26 cellular contexts compared by ENCODE assay signal in genomic region chr10:92483539-92483938, GRCh38.
"Had no signal": no experiment of that assay in that cellular context is flagged by ENCODE, and none has a peak within 500 bp of the region (broad histone marks: within the 10 kb centered on the region; RNA-seq: fewer than 3 reads in every experiment).

No MANE protein-coding gene starts in this region.

- H3K27ac ChIP-seq: left ventricle myocardium inferior, pancreas, prostate gland, skin epidermis, stomach, testis, thyroid gland, transverse colon, upper lobe of left lung, vagina had no signal

- H3K27me3 ChIP-seq: pancreas, stomach, testis, thyroid gland, transverse colon, upper lobe of left lung, vagina had no signal

- DNase-seq: islet precursor cell; left ventricle myocardium inferior; mesendoderm; naive B cell; natural killer cell; nucleus accumbens; pancreas; posterior cingulate gyrus; retina; right cardiac atrium; stimulated activated CD4-positive, alpha-beta T cell treated with anti-CD3 and anti-CD28 coated beads, Interleukin-12 subunit alpha, Interleukin-12 subunit beta, amount 100 ng/mL, for 4 hours; stimulated activated CD4-positive, alpha-beta T cell treated with anti-CD3 and anti-CD28 coated beads, Interleukin-15, amount 100 ng/mL, for 24 hours; stimulated activated CD4-positive, alpha-beta T cell treated with anti-CD3 and anti-CD28 coated beads, Interleukin-2, amount 100 ng/mL, for 24 hours; stimulated activated CD4-positive, alpha-beta T cell treated with anti-CD3 and anti-CD28 coated beads, Interleukin-4, amount 100 ng/mL, for 1 hour; stimulated activated naive B cell treated with anti-CD40 and anti-IgM and Interleukin-4, amounts not matched to agents 10 μg/mL and 1 μg/mL and 100 μg/mL, for 72 hours; stimulated activated naive CD8-positive, alpha-beta T cell treated with anti-CD3 and anti-CD28 coated beads, Interleukin-15, Interleukin-2, amounts not matched to agents 100 U/mL and 50 U/mL, for 24 hours; stomach; testis; thyroid gland; transverse colon; upper lobe of left lung had no signal

- H3K36me3 ChIP-seq: prostate gland had no signal

- H3K27ac Mint-ChIP-seq: mesothelial cell of epicardium; natural killer cell; stimulated activated naive B cell treated with anti-CD40 and anti-IgM and Interleukin-4, amounts not matched to agents 10 μg/mL and 1 μg/mL and 100 μg/mL, for 72 hours had no signal

- H3K27me3 Mint-ChIP-seq: naive B cell; stimulated activated naive B cell treated with anti-CD40 and anti-IgM and Interleukin-4, amounts not matched to agents 10 μg/mL and 1 μg/mL and 100 μg/mL, for 72 hours had no signal

- H3K4me3 ChIP-seq: left ventricle myocardium inferior, lung, pancreas, prostate gland, skin epidermis, stomach, testis, thyroid gland, transverse colon, upper lobe of left lung, vagina had no signal

- H3K4me1 Mint-ChIP-seq: naive B cell, natural killer cell had no signal

- H3K9me3 Mint-ChIP-seq: naive B cell; natural killer cell; stimulated activated naive B cell treated with anti-CD40 and anti-IgM and Interleukin-4, amounts not matched to agents 10 μg/mL and 1 μg/mL and 100 μg/mL, for 72 hours had no signal

- H3K9me3 ChIP-seq: left ventricle myocardium inferior, pancreas, prostate gland, stomach, testis, thyroid gland, transverse colon, upper lobe of left lung, vagina had no signal

- H3K4me1 ChIP-seq: left ventricle myocardium inferior, prostate gland, stomach, testis, thyroid gland, transverse colon, upper lobe of left lung, vagina had no signal

- H3K4me3 Mint-ChIP-seq: mesothelial cell of epicardium; naive B cell; natural killer cell; stimulated activated naive B cell treated with anti-CD40 and anti-IgM and Interleukin-4, amounts not matched to agents 10 μg/mL and 1 μg/mL and 100 μg/mL, for 72 hours had no signal
